In genomic region chr11:3055881-3056280, GRCh38 we compare ENCODE assay signal across 9 cellular contexts. TPM values are rescaled to one million over a fixed set of nuclear protein-coding genes. Genes with fewer than 3 reads are reported as not detected.
DNase-seq lines count a peak whose midpoint lies in the region; ATAC-seq, FAIRE-seq and TF ChIP-seq lines count a peak whose summit lies in the region.
"Had no signal": no experiment of that assay in that cellular context is flagged by ENCODE, and none has a peak within 500 bp of the region (broad histone marks: within the 10 kb centered on the region; RNA-seq: fewer than 3 reads in every experiment).

No MANE protein-coding gene starts in this region.

- H3K4me3 Mint-ChIP-seq in activated T-cell treated with anti-CD3 and anti-CD28 coated beads, Interleukin-2, amount 50 U/mL, for 72 hours = peak overlapping the region; percentile 87 to 95
- peak overlapping the region; percentile 91 for H3K4me3 Mint-ChIP-seq in activated T-helper 17 cell treated with anti-CD3 and anti-CD28 coated beads, Interleukin-2, amount 50 U/mL, for 72 hours

- H3K9me3 Mint-ChIP-seq in activated T-cell treated with anti-CD3 and anti-CD28 coated beads, Interleukin-2, amount 50 U/mL, for 72 hours = no peaks in the 10 kb centered on the region
- H3K9me3 Mint-ChIP-seq in activated T-helper 17 cell treated with anti-CD3 and anti-CD28 coated beads, Interleukin-2, amount 50 U/mL, for 72 hours = no peaks in the 10 kb centered on the region

- peaks cover 53% of the 10 kb centered on the region for H3K4me1 Mint-ChIP-seq in activated T-cell treated with anti-CD3 and anti-CD28 coated beads, Interleukin-2, amount 50 U/mL, for 72 hours (ENCODE audit: low read depth)
- H3K4me1 Mint-ChIP-seq in activated T-helper 17 cell treated with anti-CD3 and anti-CD28 coated beads, Interleukin-2, amount 50 U/mL, for 72 hours = peaks cover 11% of the 10 kb centered on the region

- no peaks in the 10 kb centered on the region for H3K27me3 ChIP-seq in iPS-20b (ENCODE audit: insufficient read depth, low read length)
- no peaks in the 10 kb centered on the region for H3K27me3 ChIP-seq in stomach

- peak overlapping the region; percentile 89 for H3K27ac Mint-ChIP-seq in activated T-cell treated with anti-CD3 and anti-CD28 coated beads, Interleukin-2, amount 50 U/mL, for 72 hours
- H3K27ac Mint-ChIP-seq in activated T-helper 17 cell treated with anti-CD3 and anti-CD28 coated beads, Interleukin-2, amount 50 U/mL, for 72 hours = peak overlapping the region; percentile 88

- no peak for FAIRE-seq in H54 (lab: Jason Lieb, UNC)

- H3K36me3 ChIP-seq in iPS-20b (ENCODE audit: insufficient read depth, low read depth, low read length) (peaks cover 21% of the 10 kb centered on the region), stomach (peaks cover 0 to 32% (median 27%) of the 10 kb centered on the region in 4 donors)

- H3K36me3 Mint-ChIP-seq in activated T-cell treated with anti-CD3 and anti-CD28 coated beads, Interleukin-2, amount 50 U/mL, for 72 hours (ENCODE audit: insufficient read depth in 2 of 2) = peaks cover 11 to 17% of the 10 kb centered on the region in 2 donors
- peaks cover 51% of the 10 kb centered on the region for H3K36me3 Mint-ChIP-seq in activated T-helper 17 cell treated with anti-CD3 and anti-CD28 coated beads, Interleukin-2, amount 50 U/mL, for 72 hours (ENCODE audit: low read depth)

- no peak overlapping the region for H3K27ac ChIP-seq in iPS-20b (ENCODE audit: low read length)
- H3K27ac ChIP-seq in stomach = peak overlapping the region in 4 of 5 donors; percentile 90 to 99 (median 92)

- 68 to 78% (median 75%) methylated on average over 5 to 9 of the region's 9 CpGs for WGBS in stomach, 5 donors

- ATAC-seq in activated T-cell treated with anti-CD3 and anti-CD28 coated beads, Interleukin-2, amount 50 U/mL, for 72 hours (replicated peaks in 1 of 2) = no peak
- ATAC-seq in activated T-helper 17 cell treated with anti-CD3 and anti-CD28 coated beads, Interleukin-2, amount 50 U/mL, for 72 hours (replicated peaks) = no peak

- no peaks in the 10 kb centered on the region for H3K27me3 Mint-ChIP-seq in activated T-cell treated with anti-CD3 and anti-CD28 coated beads, Interleukin-2, amount 50 U/mL, for 72 hours (ENCODE audit: low read depth)
- no peaks in the 10 kb centered on the region for H3K27me3 Mint-ChIP-seq in activated T-helper 17 cell treated with anti-CD3 and anti-CD28 coated beads, Interleukin-2, amount 50 U/mL, for 72 hours

- H3K9me3 ChIP-seq in iPS-20b (ENCODE audit: insufficient read depth, low read depth, low read length) (no peaks in the 10 kb centered on the region), stomach (no peaks in the 10 kb centered on the region)

- H3K9ac ChIP-seq in iPS-20b (ENCODE audit: low read depth, low read length) = peak overlapping the region; percentile 90; the same call in 1 of the 2 replicates

- DNase-seq in activated T-cell treated with anti-CD3 and anti-CD28 coated beads, Interleukin-2, amount 50 U/mL, for 72 hours = no peak
- no peak for DNase-seq in activated T-cell treated with anti-CD3 and anti-CD28 coated beads for 4 hours
- DNase-seq in stomach = no peak
- DNase-seq in NCI-H1417 (lab: John Stamatoyannopoulos, UW) = no peak
- DNase-seq in H54 (ENCODE audit: insufficient read length, low spot score) = no peak
- DNase-seq in NCI-H748 (lab: John Stamatoyannopoulos, UW; ENCODE audit: unreplicated experiment) = no peak
- DNase-seq: NCI-H1930 had no signal

- intact Hi-C loops in stomach (cut with DNase I; ENCODE audit: low total_unique reads) = no loop called here

- H3K4me1 ChIP-seq in iPS-20b (ENCODE audit: insufficient read depth, low read length) = peaks cover 15% of the 10 kb centered on the region
- H3K4me1 ChIP-seq in stomach = peaks cover 28 to 64% (median 51%) of the 10 kb centered on the region in 4 donors

- H3K4me3 ChIP-seq in iPS-20b (ENCODE audit: low read length) (peak overlapping the region; percentile 88), stomach (peak overlapping the region; percentile 89 to 99 (median 98))

- TF ChIP-seq POLR2A in stomach (IDR thresholded peaks at IDR 0.05) = no peak
- TF ChIP-seq POLR2A in H54 (IDR thresholded peaks at IDR 0.05; ENCODE audit: low read depth, low read length) = no peak

- TF ChIP-seq EP300 in stomach (IDR thresholded peaks at IDR 0.05) = no peak

- TF ChIP-seq CTCF in stomach (IDR thresholded peaks at IDR 0.05) = no peak

RNA-seq across cellular contexts. Expression of gene CARS1, which starts 1.3 kb away (rescaled TPM):
- 100 to 1,000 TPM; 217 to 224 TPM for total RNA-seq in activated T-cell treated with anti-CD3 and anti-CD28 coated beads, Interleukin-2, amount 50 U/mL, for 72 hours
- 10 to 100 TPM; 81.4 to 84.9 TPM for total RNA-seq in activated T-helper 17 cell treated with anti-CD3 and anti-CD28 coated beads, Interleukin-2, amount 50 U/mL, for 72 hours
- total RNA-seq in stomach = 10 to 100 TPM; 28.6 to 54.2 (median 42.6) TPM
- polyA plus RNA-seq in stomach = 10 to 100 TPM; 25.2 to 44.9 (median 35.7) TPM
